Comparison of ENCODE assay signal across 1 cellular context in the genomic region with DNA sequence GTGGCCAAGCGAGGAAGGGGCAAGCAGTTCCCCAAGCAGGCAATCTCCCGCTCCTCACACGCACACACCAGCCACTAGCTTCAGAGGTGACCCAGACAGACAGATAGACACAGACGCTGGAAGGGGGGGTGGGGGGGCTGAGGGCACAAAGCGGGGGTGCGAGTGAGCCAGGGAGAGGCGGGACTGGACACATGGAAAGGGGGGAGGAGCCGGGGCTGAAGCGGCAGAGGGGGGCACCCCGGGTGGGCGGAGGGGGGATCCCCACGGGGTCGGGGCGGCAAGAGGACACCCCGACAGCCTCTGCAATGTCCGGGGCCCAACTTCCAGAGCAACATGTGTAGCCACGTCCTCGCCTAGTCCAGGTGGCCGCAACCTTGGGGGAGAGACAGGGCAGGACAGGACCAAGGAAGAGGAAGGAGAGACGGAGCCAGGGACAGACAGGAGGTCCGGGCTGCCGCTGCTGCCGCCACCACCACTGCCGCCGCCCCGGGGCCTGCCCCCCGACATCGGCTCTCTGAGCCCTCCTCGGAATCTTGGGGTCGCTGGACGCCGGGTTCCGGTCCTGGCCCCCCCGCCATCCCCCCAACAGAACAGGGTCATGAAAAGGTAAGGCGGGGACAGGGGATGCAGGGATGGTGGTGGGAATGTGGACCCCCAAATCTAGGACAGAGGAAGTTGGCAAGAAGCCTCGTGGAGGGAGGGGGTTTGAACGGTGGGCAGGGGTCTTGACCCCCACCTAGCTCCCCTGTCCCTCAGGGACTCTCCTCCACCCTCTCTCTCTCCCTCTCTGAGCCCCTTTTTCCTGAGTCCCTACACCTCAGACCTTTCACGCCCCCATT.
TF ChIP-seq lines count a peak whose summit lies in the region.

No MANE protein-coding gene starts in this region.

TF ChIP-seq in SK-N-SH treated with all-trans-retinoic acid at 6 μM for 48 hours, 23 proteins besides CTCF, POLR2A, EP300 and RAD21 (continued from another document):
- TF ChIP-seq, protein P1, sequence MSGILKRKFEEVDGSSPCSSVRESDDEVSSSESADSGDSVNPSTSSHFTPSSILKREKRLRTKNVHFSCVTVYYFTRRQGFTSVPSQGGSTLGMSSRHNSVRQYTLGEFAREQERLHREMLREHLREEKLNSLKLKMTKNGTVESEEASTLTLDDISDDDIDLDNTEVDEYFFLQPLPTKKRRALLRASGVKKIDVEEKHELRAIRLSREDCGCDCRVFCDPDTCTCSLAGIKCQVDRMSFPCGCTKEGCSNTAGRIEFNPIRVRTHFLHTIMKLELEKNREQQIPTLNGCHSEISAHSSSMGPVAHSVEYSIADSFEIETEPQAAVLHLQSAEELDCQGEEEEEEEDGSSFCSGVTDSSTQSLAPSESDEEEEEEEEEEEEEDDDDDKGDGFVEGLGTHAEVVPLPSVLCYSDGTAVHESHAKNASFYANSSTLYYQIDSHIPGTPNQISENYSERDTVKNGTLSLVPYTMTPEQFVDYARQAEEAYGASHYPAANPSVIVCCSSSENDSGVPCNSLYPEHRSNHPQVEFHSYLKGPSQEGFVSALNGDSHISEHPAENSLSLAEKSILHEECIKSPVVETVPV (CRISPR knock-in tag; IDR thresholded peaks at IDR 0.05), result no peak
- TF ChIP-seq, protein P2, sequence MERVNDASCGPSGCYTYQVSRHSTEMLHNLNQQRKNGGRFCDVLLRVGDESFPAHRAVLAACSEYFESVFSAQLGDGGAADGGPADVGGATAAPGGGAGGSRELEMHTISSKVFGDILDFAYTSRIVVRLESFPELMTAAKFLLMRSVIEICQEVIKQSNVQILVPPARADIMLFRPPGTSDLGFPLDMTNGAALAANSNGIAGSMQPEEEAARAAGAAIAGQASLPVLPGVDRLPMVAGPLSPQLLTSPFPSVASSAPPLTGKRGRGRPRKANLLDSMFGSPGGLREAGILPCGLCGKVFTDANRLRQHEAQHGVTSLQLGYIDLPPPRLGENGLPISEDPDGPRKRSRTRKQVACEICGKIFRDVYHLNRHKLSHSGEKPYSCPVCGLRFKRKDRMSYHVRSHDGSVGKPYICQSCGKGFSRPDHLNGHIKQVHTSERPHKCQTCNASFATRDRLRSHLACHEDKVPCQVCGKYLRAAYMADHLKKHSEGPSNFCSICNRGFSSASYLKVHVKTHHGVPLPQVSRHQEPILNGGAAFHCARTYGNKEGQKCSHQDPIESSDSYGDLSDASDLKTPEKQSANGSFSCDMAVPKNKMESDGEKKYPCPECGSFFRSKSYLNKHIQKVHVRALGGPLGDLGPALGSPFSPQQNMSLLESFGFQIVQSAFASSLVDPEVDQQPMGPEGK (CRISPR knock-in tag; IDR thresholded peaks at IDR 0.05; ENCODE audit: borderline replicate concordance), result no peak
- TF ChIP-seq TOX (CRISPR knock-in tag; IDR thresholded peaks at IDR 0.05; ENCODE audit: borderline replicate concordance) (no peak), ZC3H10 (CRISPR knock-in tag; IDR thresholded peaks at IDR 0.05) (no peak), ESRRG (CRISPR knock-in tag; IDR thresholded peaks at IDR 0.05) (no peak), ARNTL (CRISPR knock-in tag; IDR thresholded peaks at IDR 0.05; ENCODE audit: borderline replicate concordance, low read depth) (no peak), OSR1 (CRISPR knock-in tag; IDR thresholded peaks at IDR 0.05) (no peak), RARB (CRISPR knock-in tag; IDR thresholded peaks at IDR 0.05) (no peak)
